17 cellular contexts compared by ENCODE assay signal in the genomic region with DNA sequence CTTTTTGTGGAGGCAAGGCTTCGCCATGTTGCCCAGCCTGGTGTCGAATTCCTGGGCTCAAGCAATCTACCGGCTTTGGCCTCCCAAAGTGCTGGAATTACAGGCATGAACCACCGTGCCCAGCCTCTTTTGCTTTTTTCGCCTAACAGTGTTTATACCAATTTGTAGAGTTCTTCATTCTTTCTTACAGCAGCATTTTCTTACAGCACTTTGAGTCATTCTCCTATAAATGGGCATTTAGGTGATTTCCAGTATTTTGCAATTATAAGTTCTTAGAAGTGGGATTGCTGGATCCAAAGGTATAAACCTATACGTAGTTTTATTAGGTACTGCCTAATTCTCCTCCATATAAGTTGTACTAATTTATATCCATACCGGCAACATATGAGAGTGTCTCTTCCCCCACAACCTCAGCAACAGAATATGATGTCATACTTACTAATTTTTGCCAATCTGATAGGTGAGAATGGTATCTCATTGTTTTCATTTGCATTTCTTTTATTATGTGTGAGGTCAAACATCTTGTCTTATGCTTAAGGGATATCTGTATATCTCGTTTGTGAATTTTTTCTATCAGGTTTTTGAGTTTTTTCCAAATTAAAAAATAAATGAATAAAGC. TPM values are rescaled to one million over a fixed set of nuclear protein-coding genes. Genes with fewer than 3 reads are reported as not detected.
DNase-seq lines count a peak whose midpoint lies in the region; ATAC-seq and TF ChIP-seq lines count a peak whose summit lies in the region.
"Had no signal": no experiment of that assay in that cellular context is flagged by ENCODE, and none has a peak within 500 bp of the region (broad histone marks: within the 10 kb centered on the region; RNA-seq: fewer than 3 reads in every experiment).

No MANE protein-coding gene starts in this region.

- no peak for ATAC-seq in GM19452 (IDR thresholded peaks at IDR 0.05; ENCODE audit: unreplicated experiment)
- ATAC-seq in GM19397 (IDR thresholded peaks at IDR 0.05; ENCODE audit: unreplicated experiment): no peak
- ATAC-seq: activated CD8-positive, alpha-beta T cell treated with anti-CD3 and anti-CD28 coated beads for 36 hours; GM23338 had no signal

- no peak overlapping the region for H2AFZ ChIP-seq in GM23248
- H2AFZ ChIP-seq: GM23338 had no signal

- H3K4me2 ChIP-seq in GM23248 (ENCODE audit: unreplicated experiment): no peak overlapping the region
- H3K4me2 ChIP-seq: GM23338 had no signal

- H3K9me2 ChIP-seq in GM23248 (ENCODE audit: insufficient read depth): no peaks in the 10 kb centered on the region

- in situ Hi-C loops in GM23248 (cut with MboI): no loop called here
- in situ Hi-C loops in astrocyte of the spinal cord (cut with HindIII; ENCODE audit: low sequenced_read_pairs): no loop called here

- no peak for TF ChIP-seq CTCF in astrocyte of the spinal cord (IDR thresholded peaks at IDR 0.05; ENCODE audit: low read depth, low read length)

- H3K4me3 ChIP-seq in GM23248 (no peak overlapping the region), astrocyte of the spinal cord (ENCODE audit: low read depth, low read length) (no peak overlapping the region)
- H3K4me3 ChIP-seq: GM23338 had no signal

- H3K27ac ChIP-seq in GM23248: no peak overlapping the region
- H3K27ac ChIP-seq: C4-2B, HL-60 had no signal

- no peaks in the 10 kb centered on the region for H3K9me3 ChIP-seq in GM23248 (ENCODE audit: low read depth)

- WGBS in GM23248 (ENCODE audit: low coverage in 1 of 2, low lambda C conversion rate in 2 of 2, missing lambda C conversion rate in 2 of 2), 2 experiments: 77 to 80% methylated on average over 8 of the region's 8 CpGs

- no peak overlapping the region for H3K9ac ChIP-seq in GM23248

- peaks cover 24% of the 10 kb centered on the region for H3F3A ChIP-seq in GM23248 (ENCODE audit: insufficient read depth)

- peaks cover 57% of the 10 kb centered on the region for H3K79me2 ChIP-seq in GM23248 (ENCODE audit: insufficient read depth)

- H3K4me1 ChIP-seq in GM23248 (ENCODE audit: insufficient read depth): peaks cover 26% of the 10 kb centered on the region

- no peaks in the 10 kb centered on the region for H4K20me1 ChIP-seq in GM23248 (ENCODE audit: insufficient read depth)

- no peaks in the 10 kb centered on the region for H3K36me3 ChIP-seq in GM23248 (ENCODE audit: low read depth)

- no peaks in the 10 kb centered on the region for H3K27me3 ChIP-seq in GM23248 (replicated peaks; ENCODE audit: insufficient read depth)

- peak; percentile 36 for DNase-seq in CD1c-positive myeloid dendritic cell (ENCODE audit: extremely low spot score)
- DNase-seq in GM23248: peak; percentile 61
- peak; percentile 10 for DNase-seq in astrocyte of the spinal cord (ENCODE audit: low read depth, low spot score)
- peak; percentile 11 for DNase-seq in glomerular visceral epithelial cell (ENCODE audit: extremely low spot score)
- no peak for DNase-seq in NCI-H2196 treated with DMSO at 0.1 percent for 48 hours (lab: John Stamatoyannopoulos, UW; ENCODE audit: unreplicated experiment)
- DNase-seq: activated CD8-positive, alpha-beta T cell treated with anti-CD3 and anti-CD28 coated beads for 36 hours; anterior cingulate cortex; cortex of kidney; DMS79 treated with DMSO at 0.1 percent for 48 hours; KBM-7; NCI-H1105; stimulated activated CD4-positive, alpha-beta T cell treated with anti-CD3 and anti-CD28 coated beads, Interleukin-4, amount 100 ng/mL, for 4 hours had no signal

RNA-seq across cellular contexts. Expression of a gene that starts 39.1 kb away (rescaled TPM):
- total RNA-seq in GM23248 (2014; rRNA removed; shearing (Covaris generic)): 3.1 and 3.7 TPM in 2 replicates
- 5.0 and 5.5 TPM in 2 replicates for polyA plus RNA-seq in GM23248 (2016; fragmentation: Nextera tagmentation; extraction: Ambion mirVana)

RNA-seq across cellular contexts. Expression of a gene that starts 40.4 kb away (rescaled TPM):
- total RNA-seq in GM23248 (2014; rRNA removed; shearing (Covaris generic)): 109 and 134 TPM in 2 replicates
- 127 and 134 TPM in 2 replicates for polyA plus RNA-seq in GM23248 (2016; fragmentation: Nextera tagmentation; extraction: Ambion mirVana)
